14 cellular contexts compared by ENCODE assay signal in the genomic region with DNA sequence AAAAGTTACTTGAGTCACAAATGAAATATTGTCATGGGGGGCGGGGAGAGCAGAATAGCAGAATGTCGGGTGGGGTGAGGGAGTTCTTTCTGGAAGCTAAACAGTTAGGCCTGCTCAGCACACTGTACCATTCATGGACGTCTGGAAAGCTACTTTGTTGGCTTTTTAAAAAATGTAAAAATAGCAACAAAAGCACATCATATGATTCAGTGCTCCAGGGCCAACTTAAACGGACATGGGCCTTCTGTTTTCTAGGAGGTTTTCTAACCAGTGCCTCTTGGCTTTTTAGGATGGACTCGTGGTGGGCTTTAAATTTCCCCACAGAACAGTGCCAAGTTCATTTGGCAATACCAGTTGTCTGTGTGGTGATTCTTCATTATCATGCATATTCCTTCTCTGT. TPM values are rescaled to one million over a fixed set of nuclear protein-coding genes. Genes with fewer than 3 reads are reported as not detected.
A peak's percentile ranks its signal among the peaks of the same experiment; 100 is the strongest.
DNase-seq lines count a peak whose midpoint lies in the region; ATAC-seq lines count a peak whose summit lies in the region.
"Had no signal": no experiment of that assay in that cellular context is flagged by ENCODE, and none has a peak within 500 bp of the region (broad histone marks: within the 10 kb centered on the region; RNA-seq: fewer than 3 reads in every experiment).

No MANE protein-coding gene starts in this region.

- peak overlapping the region; percentile 93 for H3K4me3 Mint-ChIP-seq in T-helper 2 cell treated with Interferon-gamma antibody and Interleukin-4, amounts not matched to agents 5 μg/mL and 100 μg/mL, for 36 hours
- H3K4me3 Mint-ChIP-seq: HFFc6 had no signal

- H3K27ac Mint-ChIP-seq in T-helper 2 cell treated with Interferon-gamma antibody and Interleukin-4, amounts not matched to agents 5 μg/mL and 100 μg/mL, for 36 hours: peak overlapping the region; percentile 98
- H3K27ac Mint-ChIP-seq in activated naive CD4-positive, alpha-beta T cell treated with anti-CD3 and anti-CD28 coated beads, Interleukin-2, amount 50 U/mL, for 72 hours: peak overlapping the region; percentile 83 to 93
- H3K27ac Mint-ChIP-seq: HFFc6 had no signal

- no peak for DNase-seq in T-helper 2 cell treated with Interferon-gamma antibody and Interleukin-4, amounts not matched to agents 5 μg/mL and 100 μg/mL, for 36 hours (ENCODE audit: low spot score)
- DNase-seq in T-helper 2 cell (no peak), left cardiac atrium (no peak), substantia nigra (lab: John Stamatoyannopoulos, UW) (peak in 1 of 49 donors; percentile 9), T-helper 9 cell (no peak)
- DNase-seq in activated naive CD4-positive, alpha-beta T cell treated with anti-CD3 and anti-CD28 coated beads, Interleukin-2, amount 50 U/mL, for 72 hours (ENCODE audit: low spot score in 2 of 2): no peak
- DNase-seq: 8988T, HFFc6, kidney, NCI-H1092, posterior cingulate gyrus had no signal

- peak overlapping the region; percentile 78 for H3K27ac ChIP-seq in substantia nigra (ENCODE audit: low read depth, low read length, poor library complexity, severe bottlenecking)
- H3K27ac ChIP-seq: epithelial cell of prostate had no signal

- peaks cover 31% of the 10 kb centered on the region for H3K36me3 Mint-ChIP-seq in T-helper 2 cell treated with Interferon-gamma antibody and Interleukin-4, amounts not matched to agents 5 μg/mL and 100 μg/mL, for 36 hours (ENCODE audit: low read depth)
- peaks cover 0 to 13% of the 10 kb centered on the region in 2 donors for H3K36me3 Mint-ChIP-seq in activated naive CD4-positive, alpha-beta T cell treated with anti-CD3 and anti-CD28 coated beads, Interleukin-2, amount 50 U/mL, for 72 hours

- intact Hi-C loops in left cardiac atrium (cut with DNase I): no loop called here

- ATAC-seq in activated naive CD4-positive, alpha-beta T cell treated with anti-CD3 and anti-CD28 coated beads, Interleukin-2, amount 50 U/mL, for 72 hours: no peak
- ATAC-seq in left cardiac atrium (peak; percentile 24 to 30), GM18907 (IDR thresholded peaks at IDR 0.05; ENCODE audit: unreplicated experiment) (no peak), HG03378 (IDR thresholded peaks at IDR 0.05; ENCODE audit: unreplicated experiment) (no peak)

- no peaks in the 10 kb centered on the region for H3K9me3 Mint-ChIP-seq in T-helper 2 cell treated with Interferon-gamma antibody and Interleukin-4, amounts not matched to agents 5 μg/mL and 100 μg/mL, for 36 hours
- no peaks in the 10 kb centered on the region for H3K9me3 Mint-ChIP-seq in activated naive CD4-positive, alpha-beta T cell treated with anti-CD3 and anti-CD28 coated beads, Interleukin-2, amount 50 U/mL, for 72 hours
- H3K9me3 Mint-ChIP-seq: HFFc6 had no signal

- no peaks in the 10 kb centered on the region for H3K27me3 Mint-ChIP-seq in T-helper 2 cell treated with Interferon-gamma antibody and Interleukin-4, amounts not matched to agents 5 μg/mL and 100 μg/mL, for 36 hours (ENCODE audit: low read depth)

- peaks cover 39% of the 10 kb centered on the region for H3K4me1 Mint-ChIP-seq in T-helper 2 cell treated with Interferon-gamma antibody and Interleukin-4, amounts not matched to agents 5 μg/mL and 100 μg/mL, for 36 hours (ENCODE audit: low read depth)

RNA-seq across cellular contexts. Expression of a gene that starts 57.4 kb away (rescaled TPM):
- total RNA-seq in activated naive CD4-positive, alpha-beta T cell treated with anti-CD3 and anti-CD28 coated beads, Interleukin-2, amount 50 U/mL, for 72 hours: not detected
- total RNA-seq in left cardiac atrium: 10 to 100 TPM; 22.2 to 22.8 TPM

Comparison
In these comparisons a context has a peak if more than half of its experiments do, and no peak if none do; other contexts are left out.
1. ATAC-seq: peak in left cardiac atrium (2 of 2); none in activated naive CD4-positive, alpha-beta T cell treated with anti-CD3 and anti-CD28 coated beads, Interleukin-2, amount 50 U/mL, for 72 hours (0 of 2), GM18907 (single experiment) and HG03378 (single experiment).
2. RNA of a gene that starts 57.4 kb away (total RNA-seq): 22.2 to 22.8 TPM in left cardiac atrium; not detected in activated naive CD4-positive, alpha-beta T cell treated with anti-CD3 and anti-CD28 coated beads, Interleukin-2, amount 50 U/mL, for 72 hours; every median in the first group is over 10 times any median in the second.